Comparison of ENCODE assay signal across 8 cellular contexts in genomic region chr13:44573790-44574465, GRCh38. TPM values are rescaled to one million over a fixed set of nuclear protein-coding genes. Genes with fewer than 3 reads are reported as not detected.
DNase-seq lines count a peak whose midpoint lies in the region; ATAC-seq and TF ChIP-seq lines count a peak whose summit lies in the region.

No MANE protein-coding gene starts in this region.

- peaks cover 32% of the 10 kb centered on the region for H3K36me3 Mint-ChIP-seq in Calu3 (ENCODE audit: insufficient read depth, unreplicated experiment)
- H3K36me3 Mint-ChIP-seq in activated T-helper 1 cell treated with anti-CD3 and anti-CD28 coated beads, Interleukin-12 subunit alpha, Interleukin-12 subunit beta, Interleukin-2, Interleukin-4 antibody, amounts not matched to agents 30 ng/mL and 10 ng/mL and 1 ng/mL, durations not matched to agents 14 hours and 24 hours and 36 hours (ENCODE audit: low read depth) = peaks cover 12% of the 10 kb centered on the region

- H3K4me1 Mint-ChIP-seq in Calu3 (ENCODE audit: low read depth, unreplicated experiment) = peaks cover 27% of the 10 kb centered on the region
- H3K4me1 Mint-ChIP-seq in activated T-helper 1 cell treated with anti-CD3 and anti-CD28 coated beads, Interleukin-12 subunit alpha, Interleukin-12 subunit beta, Interleukin-2, Interleukin-4 antibody, amounts not matched to agents 30 ng/mL and 10 ng/mL and 1 ng/mL, durations not matched to agents 14 hours and 24 hours and 36 hours (ENCODE audit: low read depth) = peaks cover 40% of the 10 kb centered on the region

- H3K4me3 ChIP-seq in HFF-Myc (replicated peaks; ENCODE audit: low read depth, low read length) (peak overlapping the region; percentile 86), astrocyte of the spinal cord (ENCODE audit: low read depth, low read length) (peak overlapping the region; percentile 77), liver (ENCODE audit: low read depth in 1 of 3, low read length in 3 of 3) (no peak overlapping the region)

- ATAC-seq in HG02798 (IDR thresholded peaks at IDR 0.05; ENCODE audit: poor library complexity, unreplicated experiment) = no peak

- WGBS in liver = 82% methylated on average over 4 of the region's 4 CpGs

- peaks cover 0 to 27% (median 10%) of the 10 kb centered on the region in 4 donors for H3K4me1 ChIP-seq in liver (ENCODE audit: control insufficient read depth in 4 of 4, insufficient read depth in 4 of 4, low read length in 3 of 4)

- in situ Hi-C loops in astrocyte of the spinal cord (cut with HindIII; ENCODE audit: low sequenced_read_pairs) = no loop called here

- H3K27ac Mint-ChIP-seq in Calu3 (ENCODE audit: unreplicated experiment) = no peak overlapping the region
- no peak overlapping the region for H3K27ac Mint-ChIP-seq in activated T-helper 1 cell treated with anti-CD3 and anti-CD28 coated beads, Interleukin-12 subunit alpha, Interleukin-12 subunit beta, Interleukin-2, Interleukin-4 antibody, amounts not matched to agents 30 ng/mL and 10 ng/mL and 1 ng/mL, durations not matched to agents 14 hours and 24 hours and 36 hours

- no peak overlapping the region for H3K27ac ChIP-seq in liver (ENCODE audit: low read depth in 1 of 2, low read length in 2 of 2)

- no TSS peak for BruUV-seq in Calu3 (replicated peaks; lab: Mats Ljungman, UMichigan)

- H3K36me3 ChIP-seq in liver (ENCODE audit: control insufficient read depth in 4 of 4, insufficient read depth in 3 of 4, low read depth in 1 of 4, low read length in 3 of 4) = no peaks in the 10 kb centered on the region

- no peak overlapping the region for H3K4me3 Mint-ChIP-seq in Calu3 (ENCODE audit: low read depth, unreplicated experiment)
- H3K4me3 Mint-ChIP-seq in activated T-helper 1 cell treated with anti-CD3 and anti-CD28 coated beads, Interleukin-12 subunit alpha, Interleukin-12 subunit beta, Interleukin-2, Interleukin-4 antibody, amounts not matched to agents 30 ng/mL and 10 ng/mL and 1 ng/mL, durations not matched to agents 14 hours and 24 hours and 36 hours = no peak overlapping the region

- DNase-seq in Calu3 = peak; percentile 11
- DNase-seq in HFF-Myc (ENCODE audit: extremely low read depth, low read depth) = peak; percentile 54
- peak; percentile 83 for DNase-seq in astrocyte of the spinal cord (ENCODE audit: low read depth, low spot score)
- DNase-seq in cerebellar nuclear complex (lab: John Stamatoyannopoulos, UW) = no peak
- no peak for DNase-seq in activated T-helper 1 cell treated with anti-CD3 and anti-CD28 coated beads, Interleukin-12 subunit alpha, Interleukin-12 subunit beta, Interleukin-2, Interleukin-4 antibody, amounts not matched to agents 30 ng/mL and 10 ng/mL and 1 ng/mL, durations not matched to agents 14 hours and 24 hours and 36 hours (ENCODE audit: low spot score)
- DNase-seq in NCI-H1092 (lab: John Stamatoyannopoulos, UW) = no peak

- H3K9me3 ChIP-seq in liver (ENCODE audit: control insufficient read depth in 4 of 4, low read length in 3 of 4) = no peaks in the 10 kb centered on the region

- no peak overlapping the region for H3K9ac ChIP-seq in liver (ENCODE audit: low read depth in 1 of 2, low read length in 2 of 2)

- H3K9me3 Mint-ChIP-seq in Calu3 (ENCODE audit: low read depth, unreplicated experiment) = no peaks in the 10 kb centered on the region
- H3K9me3 Mint-ChIP-seq in activated T-helper 1 cell treated with anti-CD3 and anti-CD28 coated beads, Interleukin-12 subunit alpha, Interleukin-12 subunit beta, Interleukin-2, Interleukin-4 antibody, amounts not matched to agents 30 ng/mL and 10 ng/mL and 1 ng/mL, durations not matched to agents 14 hours and 24 hours and 36 hours = no peaks in the 10 kb centered on the region

- H3K27me3 Mint-ChIP-seq in Calu3 (ENCODE audit: unreplicated experiment) = no peaks in the 10 kb centered on the region
- peaks cover 31% of the 10 kb centered on the region for H3K27me3 Mint-ChIP-seq in activated T-helper 1 cell treated with anti-CD3 and anti-CD28 coated beads, Interleukin-12 subunit alpha, Interleukin-12 subunit beta, Interleukin-2, Interleukin-4 antibody, amounts not matched to agents 30 ng/mL and 10 ng/mL and 1 ng/mL, durations not matched to agents 14 hours and 24 hours and 36 hours (ENCODE audit: insufficient read depth)

- TF ChIP-seq CTCF in Calu3 (IDR thresholded peaks at IDR 0.05; ENCODE audit: unreplicated experiment) (no peak), HFF-Myc (IDR thresholded peaks at IDR 0.05; ENCODE audit: low read depth, low read length, missing control alignments) (peak; percentile 46), astrocyte of the spinal cord (IDR thresholded peaks at IDR 0.05; ENCODE audit: low read depth, low read length) (peak; percentile 70), liver (IDR thresholded peaks at IDR 0.05; ENCODE audit: low read depth, low read length, missing input control) (peak; percentile 20)

- CTCF ChIA-PET in Calu3 (lab: Charles Lee) = interaction anchor here (0.6 kb wide), 1 partner anchor 40 kb away, joined by 27 read pairs; no protein-coding TSS in a partner anchor

- peaks cover 0 to 4% (median 1%) of the 10 kb centered on the region in 4 donors for H3K27me3 ChIP-seq in liver (ENCODE audit: control insufficient read depth in 4 of 4, insufficient read depth in 4 of 4, low read length in 3 of 4)

- TF ChIP-seq RAD21 in liver (IDR thresholded peaks at IDR 0.05) = no peak

- intact Hi-C loops in Calu3 (cut with micrococcal nuclease; ENCODE audit: unreplicated experiment) = loop anchor here (10.0 kb wide), 1 partner anchor 89 kb away; no protein-coding TSS in a partner anchor
- intact Hi-C loops in activated T-helper 1 cell treated with anti-CD3 and anti-CD28 coated beads, Interleukin-12 subunit alpha, Interleukin-12 subunit beta, Interleukin-2, Interleukin-4 antibody, amounts not matched to agents 30 ng/mL and 10 ng/mL and 1 ng/mL, durations not matched to agents 14 hours and 24 hours and 36 hours (cut with micrococcal nuclease) = loop anchor here (5.0 to 10.0 kb wide), 4 partner anchors 52 to 1601 kb away; partner anchors contain the start of gene EPSTI1

TF ChIP-seq in liver, 16 proteins besides CTCF, POLR2A, EP300 and RAD21:
- TF ChIP-seq FOXA1 (IDR thresholded peaks at IDR 0.05) = no peak
- no peak for TF ChIP-seq HNF4A (conservative IDR thresholded peaks at IDR 0.05)
- no peak for TF ChIP-seq NR2F2 (IDR thresholded peaks at IDR 0.05)
- TF ChIP-seq ZBTB33 (IDR thresholded peaks at IDR 0.05) = no peak
- no peak for TF ChIP-seq TAF1 (conservative IDR thresholded peaks at IDR 0.05)
- TF ChIP-seq REST (IDR thresholded peaks at IDR 0.05) = no peak
- TF ChIP-seq JUND (IDR thresholded peaks at IDR 0.05) = no peak

RNA-seq across cellular contexts. Expression of gene TSC22D1, which starts 2.2 kb away (rescaled TPM):
- 37.1 and 37.2 TPM in 2 replicates for total RNA-seq in Calu3 (2022)
- 10 to 100 TPM; 30.7 to 43.3 TPM for total RNA-seq in liver
- 10 to 100 TPM; 21.0 to 43.5 TPM for polyA plus RNA-seq in liver
- total RNA-seq in activated T-helper 1 cell treated with anti-CD3 and anti-CD28 coated beads, Interleukin-12 subunit alpha, Interleukin-12 subunit beta, Interleukin-2, Interleukin-4 antibody, amounts not matched to agents 30 ng/mL and 10 ng/mL and 1 ng/mL, durations not matched to agents 14 hours and 24 hours and 36 hours = 5.3 and 6.9 TPM in 2 replicates

Comparison
In these comparisons a context has a peak if more than half of its experiments do, and no peak if none do; other contexts are left out.
1. DNase-seq: peak in Calu3 (single experiment), HFF-Myc (single experiment) and astrocyte of the spinal cord (single experiment); none in cerebellar nuclear complex (0 of 2), activated T-helper 1 cell treated with anti-CD3 and anti-CD28 coated beads, Interleukin-12 subunit alpha, Interleukin-12 subunit beta, Interleukin-2, Interleukin-4 antibody, amounts not matched to agents 30 ng/mL and 10 ng/mL and 1 ng/mL, durations not matched to agents 14 hours and 24 hours and 36 hours (single experiment) and NCI-H1092 (single experiment).
2. H3K4me3 ChIP-seq: peak in HFF-Myc (single experiment) and astrocyte of the spinal cord (single experiment); none in liver (0 of 3).